Comparison of ENCODE assay signal across 8 cellular contexts in the genomic region with DNA sequence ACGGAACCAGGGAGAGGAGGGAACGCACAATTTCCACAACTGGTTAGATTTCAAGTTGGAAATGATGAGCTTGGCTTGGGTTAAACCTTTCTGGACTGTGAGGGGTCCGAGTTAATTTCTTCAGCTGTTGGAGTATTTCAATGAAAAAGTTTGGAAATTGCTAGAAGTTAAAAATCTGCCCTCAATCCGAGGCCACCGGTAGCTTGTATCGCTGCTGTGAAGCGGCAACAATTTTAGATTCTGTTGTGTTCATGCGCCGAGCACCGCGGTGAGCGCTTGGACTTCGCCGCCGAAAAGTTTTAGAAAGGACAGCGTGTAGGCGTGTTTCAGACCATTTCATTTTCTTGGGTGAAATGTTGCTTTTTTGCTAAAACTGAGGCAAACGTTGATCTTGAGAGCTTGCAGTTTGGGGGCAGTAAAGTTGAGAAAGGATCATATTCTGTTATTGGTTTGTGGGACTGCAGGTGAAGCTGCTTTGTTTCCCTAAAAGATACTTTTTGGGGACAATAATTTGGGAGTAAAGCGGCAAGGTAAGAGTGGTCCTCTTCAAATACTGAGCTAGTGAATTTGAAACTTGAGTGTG. TPM values are rescaled to one million over a fixed set of nuclear protein-coding genes. Genes with fewer than 3 reads are reported as not detected.
DNase-seq lines count a peak whose midpoint lies in the region; ATAC-seq and TF ChIP-seq lines count a peak whose summit lies in the region.

No MANE protein-coding gene starts in this region.

- peak; percentile 18 for ATAC-seq in GM21526 (IDR thresholded peaks at IDR 0.05; ENCODE audit: low FRiP score, unreplicated experiment)
- no peak for ATAC-seq in HG03139 (IDR thresholded peaks at IDR 0.05; ENCODE audit: unreplicated experiment)

- H3K27me3 ChIP-seq in sigmoid colon, result no peaks in the 10 kb centered on the region

- H3K4me3 ChIP-seq in astrocyte of the spinal cord (ENCODE audit: low read depth, low read length) (peak overlapping the region; percentile 71), iPS-18c (ENCODE audit: insufficient read depth, low read depth, low read length) (peak overlapping the region; percentile 90), sigmoid colon (peak overlapping the region; percentile 66 to 99 (median 94))

- DNase-seq in G401 (ENCODE audit: low spot score) (peak; percentile 59), NCI-H69 (lab: John Stamatoyannopoulos, UW) (peak; percentile 74), astrocyte of the spinal cord (ENCODE audit: low read depth, low spot score) (peak; percentile 82), sigmoid colon (peak; percentile 72), DMS153 treated with DMSO at 0.1 percent for 48 hours (lab: John Stamatoyannopoulos, UW; ENCODE audit: unreplicated experiment) (no peak)

- in situ Hi-C loops in G401 (cut with HindIII; ENCODE audit: low sequenced_read_pairs), result no loop called here
- in situ Hi-C loops in astrocyte of the spinal cord (cut with HindIII; ENCODE audit: low sequenced_read_pairs), result no loop called here

- TF ChIP-seq POLR2A in sigmoid colon (IDR thresholded peaks at IDR 0.05), result no peak

- H3K9me3 ChIP-seq in iPS-18c (ENCODE audit: control insufficient read depth, insufficient read depth, low read length) (no peaks in the 10 kb centered on the region), sigmoid colon (no peaks in the 10 kb centered on the region)

- peak overlapping the region; percentile 88 to 100 (median 100) for H3K27ac ChIP-seq in sigmoid colon

- WGBS in sigmoid colon, 2 donors, result 0% methylated on average over 19 of the region's 19 CpGs

- no peaks in the 10 kb centered on the region for H3K36me3 ChIP-seq in sigmoid colon

- peaks cover 0 to 35% (median 23%) of the 10 kb centered on the region in 4 donors for H3K4me1 ChIP-seq in sigmoid colon

- TF ChIP-seq EP300 in sigmoid colon (IDR thresholded peaks at IDR 0.05), result no peak

- TF ChIP-seq CTCF in astrocyte of the spinal cord (IDR thresholded peaks at IDR 0.05; ENCODE audit: low read depth, low read length), result no peak
- TF ChIP-seq CTCF in sigmoid colon (IDR thresholded peaks at IDR 0.05), result no peak

- intact Hi-C loops in sigmoid colon (cut with DNase I), result loop anchor here (2.0 to 10.0 kb wide), 4 partner anchors 63 to 981 kb away; a partner anchor contains a TSS

RNA-seq across cellular contexts. Expression of a gene that starts 0.9 kb away (rescaled TPM):
- total RNA-seq in G401 (2014; rRNA removed; shearing (Covaris generic)), result 114 and 123 TPM in 2 replicates
- 10 to 100 TPM; 69.0 to 83.6 (median 81.9) TPM for total RNA-seq in sigmoid colon
- polyA plus RNA-seq in sigmoid colon, result 10 to 100 TPM; 60.6 to 79.8 (median 73.9) TPM

RNA-seq across cellular contexts. Expression of a gene that starts 11.3 kb away (rescaled TPM):
- not detected in 2 replicates for total RNA-seq in G401 (2014; rRNA removed; shearing (Covaris generic))
- not detected for total RNA-seq in sigmoid colon
- not detected for polyA plus RNA-seq in sigmoid colon
